Comparison of ENCODE assay signal across 1 cellular context in the genomic region with DNA sequence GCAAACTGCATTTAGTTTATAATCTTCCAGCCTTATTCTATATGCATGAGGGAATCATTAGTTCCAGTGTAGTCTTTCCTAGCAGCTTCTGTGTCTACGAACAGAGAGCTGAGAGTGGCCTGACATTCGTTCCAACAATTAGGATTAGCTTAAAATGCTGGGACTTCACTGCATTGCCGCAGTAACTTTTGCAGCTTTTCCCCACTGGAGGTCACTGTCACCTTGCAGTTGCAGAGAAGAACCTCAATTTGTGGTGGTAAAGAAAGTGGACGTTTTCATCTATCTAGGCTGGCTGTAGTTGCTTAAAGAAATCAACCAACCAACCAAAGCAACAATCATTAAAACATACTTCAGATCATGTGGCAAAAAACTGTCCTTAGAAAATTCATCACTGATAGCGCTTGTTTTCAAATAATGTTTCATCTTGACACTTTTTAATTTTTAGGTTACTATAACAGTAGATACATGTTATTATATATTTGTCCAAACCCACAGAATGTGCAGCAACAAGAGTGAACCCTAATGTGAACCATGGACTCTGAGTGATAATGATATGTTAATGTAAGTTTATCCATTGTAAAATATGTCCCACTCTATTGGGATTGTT.
TF ChIP-seq lines count a peak whose summit lies in the region.

No MANE protein-coding gene starts in this region.

TF ChIP-seq in HepG2, 621 proteins besides CTCF, POLR2A, EP300 and RAD21 (continued from another document):
- TF ChIP-seq HOMEZ (CRISPR knock-in tag; IDR thresholded peaks at IDR 0.05; ENCODE audit: low read depth), result 0 out of 2 replicates have a peak, but pooled peaks have one; percentile 26
- peak; percentile 18; the same call in 1 of the 2 replicates for TF ChIP-seq ARID3A (IDR thresholded peaks at IDR 0.05; ENCODE audit: low read depth, low read length)
- peak; percentile 38; a peak in 2 of 4 replicates for TF ChIP-seq HMGXB4 (CRISPR knock-in tag; IDR thresholded peaks at IDR 0.05; ENCODE audit: borderline replicate concordance in 1 of 2, low read depth in 1 of 2)
- TF ChIP-seq RXRB (CRISPR knock-in tag; IDR thresholded peaks at IDR 0.05; ENCODE audit: borderline replicate concordance), result peak; percentile 24; the same call in 1 of the 2 replicates
- 0 out of 2 replicates have a peak, but pooled peaks have one; percentile 25 for TF ChIP-seq KLF9 (CRISPR knock-in tag; IDR thresholded peaks at IDR 0.05; ENCODE audit: low read depth)
- TF ChIP-seq STAG1 (CRISPR knock-in tag; IDR thresholded peaks at IDR 0.05), result peak; percentile 95
- 0 out of 2 replicates have a peak, but pooled peaks have one; percentile 43 for TF ChIP-seq ATF6 (CRISPR knock-in tag; conservative IDR thresholded peaks at IDR 0.05)
- no peak for TF ChIP-seq MED1 (CRISPR knock-in tag; IDR thresholded peaks at IDR 0.05)
- TF ChIP-seq IRF2 (CRISPR knock-in tag; IDR thresholded peaks at IDR 0.05), result 0 out of 2 replicates have a peak, but pooled peaks have one; percentile 38
- TF ChIP-seq THAP11 (CRISPR knock-in tag; IDR thresholded peaks at IDR 0.05), result peak; percentile 46; the same call in 1 of the 2 replicates
- TF ChIP-seq ZNF121 (CRISPR knock-in tag; IDR thresholded peaks at IDR 0.05), result no peak
- TF ChIP-seq ZBTB1 (CRISPR knock-in tag; IDR thresholded peaks at IDR 0.05; ENCODE audit: borderline replicate concordance), result no peak
- 0 out of 2 replicates have a peak, but pooled peaks have one; percentile 39 for TF ChIP-seq ZNF761 (CRISPR knock-in tag; conservative IDR thresholded peaks at IDR 0.05)
- TF ChIP-seq, protein P1, sequence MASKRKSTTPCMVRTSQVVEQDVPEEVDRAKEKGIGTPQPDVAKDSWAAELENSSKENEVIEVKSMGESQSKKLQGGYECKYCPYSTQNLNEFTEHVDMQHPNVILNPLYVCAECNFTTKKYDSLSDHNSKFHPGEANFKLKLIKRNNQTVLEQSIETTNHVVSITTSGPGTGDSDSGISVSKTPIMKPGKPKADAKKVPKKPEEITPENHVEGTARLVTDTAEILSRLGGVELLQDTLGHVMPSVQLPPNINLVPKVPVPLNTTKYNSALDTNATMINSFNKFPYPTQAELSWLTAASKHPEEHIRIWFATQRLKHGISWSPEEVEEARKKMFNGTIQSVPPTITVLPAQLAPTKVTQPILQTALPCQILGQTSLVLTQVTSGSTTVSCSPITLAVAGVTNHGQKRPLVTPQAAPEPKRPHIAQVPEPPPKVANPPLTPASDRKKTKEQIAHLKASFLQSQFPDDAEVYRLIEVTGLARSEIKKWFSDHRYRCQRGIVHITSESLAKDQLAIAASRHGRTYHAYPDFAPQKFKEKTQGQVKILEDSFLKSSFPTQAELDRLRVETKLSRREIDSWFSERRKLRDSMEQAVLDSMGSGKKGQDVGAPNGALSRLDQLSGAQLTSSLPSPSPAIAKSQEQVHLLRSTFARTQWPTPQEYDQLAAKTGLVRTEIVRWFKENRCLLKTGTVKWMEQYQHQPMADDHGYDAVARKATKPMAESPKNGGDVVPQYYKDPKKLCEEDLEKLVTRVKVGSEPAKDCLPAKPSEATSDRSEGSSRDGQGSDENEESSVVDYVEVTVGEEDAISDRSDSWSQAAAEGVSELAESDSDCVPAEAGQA (IDR thresholded peaks at IDR 0.05; ENCODE audit: low read depth), result no peak
- TF ChIP-seq, protein P1 (CRISPR knock-in tag; IDR thresholded peaks at IDR 0.05; ENCODE audit: borderline replicate concordance), result no peak
- no peak for TF ChIP-seq PCBP1 (IDR thresholded peaks at IDR 0.05; ENCODE audit: borderline replicate concordance, low read depth, low read length)
- TF ChIP-seq SP140L (CRISPR knock-in tag; IDR thresholded peaks at IDR 0.05; ENCODE audit: borderline replicate concordance), result 0 out of 2 replicates have a peak, but pooled peaks have one; percentile 41
- no peak for TF ChIP-seq GABPA (IDR thresholded peaks at IDR 0.05; ENCODE audit: low read depth, low read length)
- TF ChIP-seq GABPA (CRISPR knock-in tag; IDR thresholded peaks at IDR 0.05; ENCODE audit: low read depth), result 0 out of 2 replicates have a peak, but pooled peaks have one; percentile 10
- TF ChIP-seq, protein P2, sequence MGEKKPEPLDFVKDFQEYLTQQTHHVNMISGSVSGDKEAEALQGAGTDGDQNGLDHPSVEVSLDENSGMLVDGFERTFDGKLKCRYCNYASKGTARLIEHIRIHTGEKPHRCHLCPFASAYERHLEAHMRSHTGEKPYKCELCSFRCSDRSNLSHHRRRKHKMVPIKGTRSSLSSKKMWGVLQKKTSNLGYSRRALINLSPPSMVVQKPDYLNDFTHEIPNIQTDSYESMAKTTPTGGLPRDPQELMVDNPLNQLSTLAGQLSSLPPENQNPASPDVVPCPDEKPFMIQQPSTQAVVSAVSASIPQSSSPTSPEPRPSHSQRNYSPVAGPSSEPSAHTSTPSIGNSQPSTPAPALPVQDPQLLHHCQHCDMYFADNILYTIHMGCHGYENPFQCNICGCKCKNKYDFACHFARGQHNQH (CRISPR knock-in tag; IDR thresholded peaks at IDR 0.05), result 0 out of 2 replicates have a peak, but pooled peaks have one; percentile 27
- 0 out of 2 replicates have a peak, but pooled peaks have one; percentile 42 for TF ChIP-seq SMAD3 (CRISPR knock-in tag; IDR thresholded peaks at IDR 0.05)
- no peak for TF ChIP-seq RXRA (CRISPR knock-in tag; IDR thresholded peaks at IDR 0.05)
- no peak for TF ChIP-seq ZFX (CRISPR knock-in tag; IDR thresholded peaks at IDR 0.05; ENCODE audit: low read depth)
- 0 out of 2 replicates have a peak, but pooled peaks have one; percentile 23 for TF ChIP-seq MIER2 (CRISPR knock-in tag; IDR thresholded peaks at IDR 0.05)
- no peak for TF ChIP-seq ZFP36 (IDR thresholded peaks at IDR 0.05; ENCODE audit: borderline replicate concordance, low read depth, low read length, partially characterized antibody)
- TF ChIP-seq KLF16 (CRISPR knock-in tag; IDR thresholded peaks at IDR 0.05), result no peak
- TF ChIP-seq SAP130 (CRISPR knock-in tag; IDR thresholded peaks at IDR 0.05; ENCODE audit: low read depth), result 0 out of 2 replicates have a peak, but pooled peaks have one; percentile 28
- peak; percentile 34; the same call in 1 of the 2 replicates for TF ChIP-seq KAT8 (CRISPR knock-in tag; IDR thresholded peaks at IDR 0.05)
- peak; percentile 21; the same call in 1 of the 2 replicates for TF ChIP-seq ZNF414 (CRISPR knock-in tag; IDR thresholded peaks at IDR 0.05)
- 0 out of 2 replicates have a peak, but pooled peaks have one; percentile 21 for TF ChIP-seq FOXA3 (CRISPR knock-in tag; IDR thresholded peaks at IDR 0.05)
- TF ChIP-seq TRAFD1 (CRISPR knock-in tag; IDR thresholded peaks at IDR 0.05; ENCODE audit: borderline replicate concordance), result 0 out of 2 replicates have a peak, but pooled peaks have one; percentile 33
